ENCODE assay signal across 8 cellular contexts in the genomic region with DNA sequence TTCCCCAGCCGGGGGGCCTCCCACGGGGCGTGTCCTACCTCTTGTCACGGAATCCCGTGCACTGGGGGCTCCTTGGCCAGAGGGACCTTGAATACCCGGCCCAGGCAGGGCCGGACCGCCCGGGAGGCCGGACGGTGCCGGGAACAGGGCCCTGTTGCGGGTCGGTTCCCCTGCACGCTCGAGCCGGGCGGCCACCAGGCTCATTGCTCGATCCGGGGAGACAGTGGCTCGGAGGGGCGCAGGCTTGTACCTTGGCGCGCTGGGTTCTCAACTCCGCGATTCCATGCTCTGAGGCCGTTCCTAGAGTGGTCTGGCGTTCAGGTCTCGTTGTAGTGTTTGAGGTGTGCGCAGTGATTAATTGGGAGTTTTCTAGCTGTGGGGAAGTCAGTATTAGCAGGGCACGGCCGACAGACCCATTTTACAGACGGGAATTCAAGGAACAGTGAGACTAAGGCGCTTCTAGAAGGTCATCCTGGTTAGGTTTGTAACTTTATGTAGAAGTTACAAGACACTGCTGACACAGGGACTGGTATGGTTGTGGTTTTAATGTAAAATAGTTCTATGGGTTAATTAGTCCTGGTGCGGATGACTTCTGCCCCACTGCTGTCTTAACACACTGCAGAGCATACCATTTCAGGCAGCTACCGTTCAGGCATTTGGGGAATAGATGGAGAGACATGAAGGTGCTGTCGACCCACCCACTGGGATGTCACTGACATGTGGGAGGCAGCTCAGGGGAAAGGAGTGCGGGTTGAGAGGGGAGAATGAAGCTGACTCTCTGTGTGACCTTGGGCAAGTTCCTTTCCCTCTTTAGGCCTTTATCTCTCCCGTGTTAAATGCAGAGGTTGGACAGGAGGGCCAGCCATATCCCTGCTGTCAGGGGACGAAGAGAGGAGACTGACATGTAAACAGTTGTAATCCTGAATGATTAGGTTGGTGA. TPM values are rescaled to one million over a fixed set of nuclear protein-coding genes. Genes with fewer than 3 reads are reported as not detected.
A peak's percentile ranks its signal among the peaks of the same experiment; 100 is the strongest.
DNase-seq lines count a peak whose midpoint lies in the region; ATAC-seq and TF ChIP-seq lines count a peak whose summit lies in the region.

No MANE protein-coding gene starts in this region.

- H3K4me1 ChIP-seq in right lobe of liver (peaks cover 0 to 40% (median 8%) of the 10 kb centered on the region in 4 donors), thyroid gland (peaks cover 25 to 39% of the 10 kb centered on the region in 2 donors)

- WGBS in right lobe of liver (ENCODE audit: insufficient coverage, low coverage, low lambda C conversion rate, missing lambda C conversion rate): 6% methylated on average over 10 of the region's 40 CpGs
- 6 to 11% methylated on average over 12 to 18 of the region's 40 CpGs for WGBS in thyroid gland, 2 donors

- H3K27ac Mint-ChIP-seq in MCF 10A (ENCODE audit: low read depth, unreplicated experiment): peak overlapping the region; percentile 96

- peaks cover 34% of the 10 kb centered on the region for H3K4me1 Mint-ChIP-seq in MCF 10A (ENCODE audit: insufficient read depth, unreplicated experiment)

- POLR2A ChIA-PET in MCF 10A (lab: Yijun Ruan, JAX): interaction anchor here (0.6 to 2.8 kb wide), 13 partner anchors 10 to 786 kb away, joined by 3 to 16 read pairs (median 5); partner anchors contain the start of genes BLOC1S3, CLASRP, PPP1R37 and TOMM40

- TSS peak; percentile 44 for BruUV-seq in MCF 10A (replicated peaks; lab: Mats Ljungman, UMichigan)

- CTCF ChIA-PET in MCF 10A (lab: Yijun Ruan, JAX): interaction anchor here (0.7 to 2.6 kb wide), 3 partner anchors 11 to 309 kb away, joined by 3 to 7 read pairs (median 3); no protein-coding TSS in a partner anchor

- in situ Hi-C loops in GM13977 (cut with MboI; ENCODE audit: low pct_unique_long_range_greater_than_20kb, low sequenced_read_pairs, unreplicated experiment): no loop called here

- H3K27me3 ChIP-seq in right lobe of liver: no peaks in the 10 kb centered on the region
- H3K27me3 ChIP-seq in thyroid gland: no peaks in the 10 kb centered on the region

- no peak for TF ChIP-seq CTCF in MCF 10A (IDR thresholded peaks at IDR 0.05; ENCODE audit: unreplicated experiment)
- no peak for TF ChIP-seq CTCF in right lobe of liver (IDR thresholded peaks at IDR 0.05)
- no peak for TF ChIP-seq CTCF in thyroid gland (IDR thresholded peaks at IDR 0.05)
- no peak for TF ChIP-seq CTCF in GM13977 (IDR thresholded peaks at IDR 0.05; ENCODE audit: extremely low read depth, insufficient read depth, missing control alignments)

- no peaks in the 10 kb centered on the region for H3K27me3 Mint-ChIP-seq in MCF 10A (ENCODE audit: insufficient read depth, unreplicated experiment)

- intact Hi-C loops in MCF 10A (cut with micrococcal nuclease) (no loop called here), right lobe of liver (cut with DNase I) (no loop called here), thyroid gland (cut with DNase I) (loop anchor here (10.0 kb wide), 1 partner anchor 171 kb away; no protein-coding TSS in a partner anchor)

- ATAC-seq in right lobe of liver (peak in 1 of 4 donors; percentile 6), GM18867 (IDR thresholded peaks at IDR 0.05; ENCODE audit: unreplicated experiment) (no peak)

- H3K4me3 ChIP-seq in Jurkat, Clone E6-1 (ENCODE audit: low read length): peak overlapping the region; percentile 97
- H3K4me3 ChIP-seq in right lobe of liver (peak overlapping the region; percentile 96 to 100 (median 99)), thyroid gland (replicated peaks in 1 of 3) (peak overlapping the region; percentile 56 to 98 (median 93))

- H3K9me3 Mint-ChIP-seq in MCF 10A (ENCODE audit: unreplicated experiment): no peaks in the 10 kb centered on the region

- H3K36me3 Mint-ChIP-seq in MCF 10A (ENCODE audit: insufficient read depth, unreplicated experiment): peaks cover 14% of the 10 kb centered on the region

- TF ChIP-seq POLR2A in right lobe of liver (IDR thresholded peaks at IDR 0.05) (no peak), thyroid gland (IDR thresholded peaks at IDR 0.05) (no peak)

- peak overlapping the region; percentile 64 to 93 (median 81) for H3K27ac ChIP-seq in right lobe of liver
- peak overlapping the region in 2 of 3 donors; percentile 64 to 94 for H3K27ac ChIP-seq in thyroid gland

- peak; percentile 59 for DNase-seq in activated CD8-positive, alpha-beta memory T cell treated with anti-CD3 and anti-CD28 coated beads for 24 hours
- DNase-seq in activated CD8-positive, alpha-beta memory T cell treated with anti-CD3 and anti-CD28 coated beads, Interleukin-2, amount 50 U/mL, for 48 hours: no peak
- DNase-seq in Jurkat, Clone E6-1 (ENCODE audit: low read depth, low spot score): no peak
- DNase-seq in MCF 10A (ENCODE audit: unreplicated experiment): peak; percentile 17
- no peak for DNase-seq in right lobe of liver
- DNase-seq in thyroid gland: no peak
- DNase-seq in GM13977 (ENCODE audit: low spot score): no peak

- H3K9me3 ChIP-seq in right lobe of liver (no peaks in the 10 kb centered on the region), thyroid gland (no peaks in the 10 kb centered on the region)

- no peaks in the 10 kb centered on the region for H3K36me3 ChIP-seq in right lobe of liver
- no peaks in the 10 kb centered on the region for H3K36me3 ChIP-seq in thyroid gland

- peak overlapping the region; percentile 89 for H3K4me3 Mint-ChIP-seq in MCF 10A (ENCODE audit: unreplicated experiment)

RNA-seq across cellular contexts. Expression of gene CLPTM1, which starts 0.6 kb away (rescaled TPM):
- 62.9 TPM for polyA plus RNA-seq in Jurkat, Clone E6-1 (2012; ENCODE audit: insufficient read depth, insufficient read length)
- total RNA-seq in MCF 10A (2022) (91.3 and 101 TPM in 2 replicates), right lobe of liver (10 to 100 TPM; 78.7 to 90.6 (median 83.9) TPM), thyroid gland (100 to 1,000 TPM in 2 of 4 donors, 10 to 100 TPM in 2; 65.4 to 117 (median 104) TPM)

RNA-seq across cellular contexts. Expression of gene APOC2, which starts 9.9 kb away (rescaled TPM):
- polyA plus RNA-seq in Jurkat, Clone E6-1 (2012; ENCODE audit: insufficient read depth, insufficient read length): not detected
- total RNA-seq in MCF 10A (2022) (not detected in 2 replicates), right lobe of liver (1,000 to 10,000 TPM; 1,740 to 7,868 (median 2,043) TPM), thyroid gland (1 to 10 TPM in 2 of 4 donors, not detected in 2; 1.6 to 3.3 TPM)

RNA-seq across cellular contexts. Expression of gene APOC4, which starts 13.7 kb away (rescaled TPM):
- not detected for polyA plus RNA-seq in Jurkat, Clone E6-1 (2012; ENCODE audit: insufficient read depth, insufficient read length)
- total RNA-seq in MCF 10A (2022): not detected in 2 replicates
- 100 to 1,000 TPM in 5 of 6 experiments, 10 to 100 TPM in 1; 55.6 to 462 (median 203) TPM for total RNA-seq in right lobe of liver
- total RNA-seq in thyroid gland: not detected

RNA-seq across cellular contexts. Expression of gene APOC1, which starts 41.4 kb away (rescaled TPM):
- polyA plus RNA-seq in Jurkat, Clone E6-1 (2012; ENCODE audit: insufficient read depth, insufficient read length): 3.1 TPM
- total RNA-seq in MCF 10A (2022): 1.1 and 2.7 TPM in 2 replicates
- 1,000 to 10,000 TPM; 4,903 to 7,393 (median 5,741) TPM for total RNA-seq in right lobe of liver
- total RNA-seq in thyroid gland: 100 to 1,000 TPM in 1 of 4 donors, 10 to 100 TPM in 2, 1 to 10 TPM in 1; 4.1 to 113 (median 45.6) TPM

RNA-seq across cellular contexts. Expression of gene RELB, which starts 45.5 kb away (rescaled TPM):
- polyA plus RNA-seq in Jurkat, Clone E6-1 (2012; ENCODE audit: insufficient read depth, insufficient read length): 4.8 TPM
- total RNA-seq in MCF 10A (2022) (27.0 and 39.8 TPM in 2 replicates), right lobe of liver (10 to 100 TPM in 1 of 6 experiments, 1 to 10 TPM in 5; 1.2 to 21.4 (median 7.2) TPM), thyroid gland (10 to 100 TPM in 2 of 4 donors, 1 to 10 TPM in 2; 6.7 to 11.3 (median 9.1) TPM)

Comparison
In these comparisons a context has a peak if more than half of its experiments do, and no peak if none do; other contexts are left out.
1. DNase-seq: peak in activated CD8-positive, alpha-beta memory T cell treated with anti-CD3 and anti-CD28 coated beads for 24 hours (single experiment) and MCF 10A (single experiment); none in activated CD8-positive, alpha-beta memory T cell treated with anti-CD3 and anti-CD28 coated beads, Interleukin-2, amount 50 U/mL, for 48 hours (single experiment), Jurkat, Clone E6-1 (single experiment), right lobe of liver (0 of 3), thyroid gland (0 of 2) and GM13977 (single experiment).
2. RNA of gene APOC2, which starts 9.9 kb away (total RNA-seq): 1,740 to 7,868 TPM in right lobe of liver; 1.6 to 3.3 TPM in thyroid gland and not detected in MCF 10A; every median in the first group is over 100 times any median in the second.
3. RNA of gene APOC4, which starts 13.7 kb away (total RNA-seq): 55.6 to 462 TPM in right lobe of liver; not detected in MCF 10A and not detected in thyroid gland; every median in the first group is over 10 times any median in the second.
4. Peak in every context shown above with its lines, with median percentiles within 50 percentile points of each other: H3K4me3 ChIP-seq.